ENCODE assay signal across 22 cellular contexts in genomic region chr9:123053711-123054110, GRCh38. TPM values are rescaled to one million over a fixed set of nuclear protein-coding genes. Genes with fewer than 3 reads are reported as not detected.
DNase-seq lines count a peak whose midpoint lies in the region; ATAC-seq and TF ChIP-seq lines count a peak whose summit lies in the region.
"Had no signal": no experiment of that assay in that cellular context is flagged by ENCODE, and none has a peak within 500 bp of the region (broad histone marks: within the 10 kb centered on the region; RNA-seq: fewer than 3 reads in every experiment).

No MANE protein-coding gene starts in this region.

- no peaks in the 10 kb centered on the region for H3K27me3 Mint-ChIP-seq in chondrocyte (ENCODE audit: low read depth)
- no peaks in the 10 kb centered on the region for H3K27me3 Mint-ChIP-seq in progenitor cell of endocrine pancreas
- H3K27me3 Mint-ChIP-seq in WTC11 (ENCODE audit: low read depth) = no peaks in the 10 kb centered on the region

- intact Hi-C loops in left ventricle myocardium inferior (cut with micrococcal nuclease) (no loop called here), left ventricle myocardium superior (cut with micrococcal nuclease) (no loop called here)

- H3K9me3 Mint-ChIP-seq in chondrocyte (ENCODE audit: low read depth) (no peaks in the 10 kb centered on the region), progenitor cell of endocrine pancreas (ENCODE audit: low read depth) (no peaks in the 10 kb centered on the region), WTC11 (peaks cover 9% of the 10 kb centered on the region)
- H3K9me3 Mint-ChIP-seq: CD8-positive, alpha-beta T cell had no signal

- H3K27ac Mint-ChIP-seq in chondrocyte (ENCODE audit: unreplicated experiment) = peak overlapping the region; percentile 89
- H3K27ac Mint-ChIP-seq in progenitor cell of endocrine pancreas = peak overlapping the region; percentile 14
- H3K27ac Mint-ChIP-seq in WTC11 = no peak overlapping the region; the same call in 1 of the 2 replicates
- H3K27ac Mint-ChIP-seq: CD8-positive, alpha-beta T cell had no signal

- peaks cover 16% of the 10 kb centered on the region for H3K36me3 ChIP-seq in left ventricle myocardium inferior

- H3K4me3 ChIP-seq in left ventricle myocardium inferior = no peak overlapping the region
- H3K4me3 ChIP-seq: BLaER1, GM23248 had no signal

- POLR2A ChIA-PET in WTC11 (lab: Charles Lee) = no interaction called here

- ATAC-seq in left ventricle myocardium superior (no peak), WTC11 (no peak), GM18873 (IDR thresholded peaks at IDR 0.05; ENCODE audit: low FRiP score, unreplicated experiment) (no peak)
- ATAC-seq: CD8-positive, alpha-beta T cell; HCT116; PC-3 had no signal

- no peaks in the 10 kb centered on the region for H3K9me3 ChIP-seq in left ventricle myocardium inferior (replicated peaks)
- H3K9me3 ChIP-seq: BLaER1 had no signal

- peak overlapping the region; percentile 30 for H3K27ac ChIP-seq in left ventricle myocardium inferior (replicated peaks)
- H3K27ac ChIP-seq: BLaER1, GM23248, RWPE1 had no signal

- DNase-seq in left ventricle myocardium inferior (no peak), left ventricle myocardium superior (no peak), chondrocyte (ENCODE audit: low spot score) (no peak), progenitor cell of endocrine pancreas (ENCODE audit: low spot score, unreplicated experiment) (no peak), WTC11 (ENCODE audit: low spot score) (no peak), mucosa of gallbladder (ENCODE audit: low spot score) (no peak)
- DNase-seq in stimulated activated naive CD4-positive, alpha-beta T cell treated with Interleukin-2 at 50 U/mL for 16 hours (lab: John Stamatoyannopoulos, UW) = no peak
- DNase-seq: 8988T; CD8-positive, alpha-beta T cell; DMS79; GM23248; KBM-7; NCI-H146; NCI-H2081; NCI-H510A; NCI-H774; PC-3 had no signal

- H3K36me3 Mint-ChIP-seq in chondrocyte (ENCODE audit: low read depth) (peaks cover 5% of the 10 kb centered on the region), progenitor cell of endocrine pancreas (ENCODE audit: insufficient read depth) (peaks cover 16% of the 10 kb centered on the region), WTC11 (peaks cover 22% of the 10 kb centered on the region)

- peaks cover 47% of the 10 kb centered on the region for H3K4me1 ChIP-seq in left ventricle myocardium inferior

- H3K4me3 Mint-ChIP-seq in chondrocyte (ENCODE audit: unreplicated experiment) (no peak overlapping the region), progenitor cell of endocrine pancreas (ENCODE audit: low read depth) (no peak overlapping the region), WTC11 (no peak overlapping the region)
- H3K4me3 Mint-ChIP-seq: CD8-positive, alpha-beta T cell had no signal

- CTCF ChIA-PET in WTC11 (lab: Charles Lee) = no interaction called here

- TF ChIP-seq CTCF in left ventricle myocardium inferior (IDR thresholded peaks at IDR 0.05; ENCODE audit: borderline replicate concordance) (no peak), chondrocyte (IDR thresholded peaks at IDR 0.05) (no peak), progenitor cell of endocrine pancreas (IDR thresholded peaks at IDR 0.05; ENCODE audit: unreplicated experiment) (no peak), WTC11 (IDR thresholded peaks at IDR 0.05) (no peak)

- H3K4me1 Mint-ChIP-seq in chondrocyte (ENCODE audit: low read depth) (peaks cover 60% of the 10 kb centered on the region), progenitor cell of endocrine pancreas (ENCODE audit: low read depth) (no peaks in the 10 kb centered on the region), WTC11 (peaks cover 22% of the 10 kb centered on the region)

- H3K27me3 ChIP-seq in left ventricle myocardium inferior (ENCODE audit: low read depth) = no peaks in the 10 kb centered on the region
- H3K27me3 ChIP-seq: BLaER1 had no signal

TF ChIP-seq in WTC11, 78 proteins besides CTCF, POLR2A, EP300 and RAD21:
- TF ChIP-seq GTF2I (CRISPR knock-in tag; conservative IDR thresholded peaks at IDR 0.05) = no peak
- TF ChIP-seq GABPB1 (CRISPR knock-in tag; IDR thresholded peaks at IDR 0.05) = no peak
- TF ChIP-seq MXD4 (CRISPR knock-in tag; IDR thresholded peaks at IDR 0.05; ENCODE audit: borderline replicate concordance) = no peak
- no peak for TF ChIP-seq ATF1 (CRISPR knock-in tag; IDR thresholded peaks at IDR 0.05)
TF ChIP-seq in WTC11: peak in this region for 0.

RNA-seq across cellular contexts. Expression of gene GPR21, which starts 20.2 kb away (rescaled TPM):
- total RNA-seq in left ventricle myocardium inferior (0.58 TPM), left ventricle myocardium superior (0.72 TPM), chondrocyte (3.9 to 5.5 TPM (median 4.8 TPM) in 3 replicates), progenitor cell of endocrine pancreas (2.9 and 3.4 TPM in 2 replicates), WTC11 (2021) (0.63 to 0.66 TPM in 2 of 3 replicates, not detected in the other), mucosa of gallbladder (1.9 TPM)
- total RNA-seq: M059J had no signal
